In genomic region chr20:24451428-24451827, GRCh38 we compare ENCODE assay signal across 33 cellular contexts. TPM values are rescaled to one million over a fixed set of nuclear protein-coding genes. Genes with fewer than 3 reads are reported as not detected.
"Had no signal": no experiment of that assay in that cellular context is flagged by ENCODE, and none has a peak within 500 bp of the region (broad histone marks: within the 10 kb centered on the region; RNA-seq: fewer than 3 reads in every experiment).

No MANE protein-coding gene starts in this region.

- H3K27ac Mint-ChIP-seq: activated CD8-positive, alpha-beta memory T cell treated with anti-CD3 and anti-CD28 coated beads, Interleukin-2, amount 10 ng/mL, durations not matched to agents 7 days and 5 days; activated CD8-positive, alpha-beta T cell treated with anti-CD3 and anti-CD28 coated beads for 36 hours; activated naive CD4-positive, alpha-beta T cell treated with anti-CD3 and anti-CD28 coated beads, Interleukin-2, amount 10 ng/mL, durations not matched to agents 7 days and 5 days; activated naive CD4-positive, alpha-beta T cell treated with anti-CD3 and anti-CD28 coated beads, Interleukin-2, amount 50 U/mL, for 72 hours; activated naive CD8-positive, alpha-beta T cell treated with anti-CD3 and anti-CD28 coated beads, Interleukin-2, amount 10 ng/mL, durations not matched to agents 7 days and 5 days; activated T-cell treated with anti-CD3 and anti-CD28 coated beads, Interleukin-2, amount 50 U/mL, for 24 hours; activated T-cell treated with anti-CD3 and anti-CD28 coated beads, Interleukin-2, amount 50 U/mL, for 72 hours; effector memory CD8-positive, alpha-beta T cell had no signal

- H3K27me3 Mint-ChIP-seq: activated CD8-positive, alpha-beta T cell treated with anti-CD3 and anti-CD28 coated beads for 36 hours; activated naive CD8-positive, alpha-beta T cell treated with anti-CD3 and anti-CD28 coated beads, Interleukin-2, amount 10 ng/mL, durations not matched to agents 7 days and 5 days; activated T-cell treated with anti-CD3 and anti-CD28 coated beads, Interleukin-2, amount 50 U/mL, for 24 hours had no signal

- H3K27me3 ChIP-seq: ascending aorta had no signal

- DNase-seq: activated CD4-positive, alpha-beta T cell treated with anti-CD3 and anti-CD28 coated beads for 4 hours; activated CD4-positive, alpha-beta T cell treated with anti-CD3 and anti-CD28 coated beads, Interleukin-2, amount 50 U/mL, for 1 hour; activated CD4-positive, alpha-beta T cell treated with anti-CD3 and anti-CD28 coated beads, Interleukin-2, amount 50 U/mL, for 48 hours; activated CD4-positive, CD25-positive, alpha-beta regulatory T cell; activated CD4-positive, CD25-positive, alpha-beta regulatory T cell treated with anti-CD3 and anti-CD28 coated beads, Interleukin-2, amount 50 U/mL, for 72 hours; activated CD8-positive, alpha-beta memory T cell treated with anti-CD3 and anti-CD28 coated beads, Interleukin-2, amount 50 U/mL, for 48 hours; activated CD8-positive, alpha-beta T cell treated with anti-CD3 and anti-CD28 coated beads for 36 hours; activated gamma-delta T cell; activated naive CD4-positive, alpha-beta T cell; activated naive CD4-positive, alpha-beta T cell treated with anti-CD3 and anti-CD28 coated beads, Interleukin-2, amount 10 ng/mL, durations not matched to agents 7 days and 5 days; activated naive CD8-positive, alpha-beta T cell treated with anti-CD3 and anti-CD28 coated beads, Interleukin-2, amount 10 ng/mL, durations not matched to agents 7 days and 5 days; activated T-cell treated with anti-CD3 and anti-CD28 coated beads for 4 hours; activated T-cell treated with anti-CD3 and anti-CD28 coated beads, Interleukin-2, amount 50 U/mL, for 24 hours; activated T-cell treated with anti-CD3 and anti-CD28 coated beads, Interleukin-2, amount 50 U/mL, for 72 hours; cortex of kidney; dermis blood vessel endothelial cell; effector CD4-positive, alpha-beta T cell; effector memory CD8-positive, alpha-beta T cell; erythroblast; foreskin keratinocyte; gastrocnemius medialis; glutamatergic neuron; heart left ventricle; T-helper 2 cell had no signal

- H3K9me3 ChIP-seq: ascending aorta, breast epithelium, esophagus muscularis mucosa, gastrocnemius medialis, heart left ventricle had no signal

- H3K4me1 ChIP-seq: ascending aorta, breast epithelium, esophagus muscularis mucosa, foreskin keratinocyte, gastrocnemius medialis, heart left ventricle had no signal

- H3K4me3 ChIP-seq: ascending aorta, breast epithelium, esophagus muscularis mucosa, gastrocnemius medialis, heart left ventricle had no signal

- H3K27ac ChIP-seq: ascending aorta, breast epithelium, esophagus muscularis mucosa, foreskin keratinocyte, gastrocnemius medialis, heart left ventricle had no signal

- H3K4me3 Mint-ChIP-seq: activated CD8-positive, alpha-beta memory T cell treated with anti-CD3 and anti-CD28 coated beads, Interleukin-2, amount 10 ng/mL, durations not matched to agents 7 days and 5 days; activated CD8-positive, alpha-beta T cell treated with anti-CD3 and anti-CD28 coated beads for 36 hours; activated naive CD4-positive, alpha-beta T cell treated with anti-CD3 and anti-CD28 coated beads, Interleukin-2, amount 10 ng/mL, durations not matched to agents 7 days and 5 days; activated naive CD8-positive, alpha-beta T cell treated with anti-CD3 and anti-CD28 coated beads, Interleukin-2, amount 10 ng/mL, durations not matched to agents 7 days and 5 days; activated T-cell treated with anti-CD3 and anti-CD28 coated beads, Interleukin-2, amount 50 U/mL, for 24 hours; activated T-cell treated with anti-CD3 and anti-CD28 coated beads, Interleukin-2, amount 50 U/mL, for 72 hours; brain; central memory CD8-positive, alpha-beta T cell; effector memory CD8-positive, alpha-beta T cell had no signal

- H3K36me3 Mint-ChIP-seq: activated CD8-positive, alpha-beta memory T cell treated with anti-CD3 and anti-CD28 coated beads, Interleukin-2, amount 10 ng/mL, durations not matched to agents 7 days and 5 days; activated naive CD4-positive, alpha-beta T cell treated with anti-CD3 and anti-CD28 coated beads, Interleukin-2, amount 10 ng/mL, durations not matched to agents 7 days and 5 days; activated naive CD4-positive, alpha-beta T cell treated with anti-CD3 and anti-CD28 coated beads, Interleukin-2, amount 50 U/mL, for 72 hours; activated naive CD8-positive, alpha-beta T cell treated with anti-CD3 and anti-CD28 coated beads, Interleukin-2, amount 10 ng/mL, durations not matched to agents 7 days and 5 days; brain had no signal

- H3K9me3 Mint-ChIP-seq: activated CD8-positive, alpha-beta T cell treated with anti-CD3 and anti-CD28 coated beads for 36 hours; activated naive CD4-positive, alpha-beta T cell treated with anti-CD3 and anti-CD28 coated beads, Interleukin-2, amount 10 ng/mL, durations not matched to agents 7 days and 5 days; activated naive CD4-positive, alpha-beta T cell treated with anti-CD3 and anti-CD28 coated beads, Interleukin-2, amount 50 U/mL, for 72 hours; activated naive CD8-positive, alpha-beta T cell treated with anti-CD3 and anti-CD28 coated beads, Interleukin-2, amount 10 ng/mL, durations not matched to agents 7 days and 5 days; activated T-cell treated with anti-CD3 and anti-CD28 coated beads, Interleukin-2, amount 50 U/mL, for 24 hours; activated T-cell treated with anti-CD3 and anti-CD28 coated beads, Interleukin-2, amount 50 U/mL, for 72 hours; central memory CD8-positive, alpha-beta T cell; effector memory CD8-positive, alpha-beta T cell had no signal

- H3K36me3 ChIP-seq: ascending aorta, breast epithelium, esophagus muscularis mucosa, gastrocnemius medialis, heart left ventricle had no signal

RNA-seq across cellular contexts. Expression of gene SYNDIG1, which starts 18.0 kb away (rescaled TPM):
- total RNA-seq: activated CD8-positive, alpha-beta memory T cell treated with anti-CD3 and anti-CD28 coated beads for 36 hours; activated CD8-positive, alpha-beta memory T cell treated with anti-CD3 and anti-CD28 coated beads, Interleukin-2, amount 10 ng/mL, durations not matched to agents 7 days and 5 days; activated CD8-positive, alpha-beta T cell treated with anti-CD3 and anti-CD28 coated beads for 36 hours; activated naive CD4-positive, alpha-beta T cell treated with anti-CD3 and anti-CD28 coated beads, Interleukin-2, amount 50 U/mL, for 72 hours; activated naive CD8-positive, alpha-beta T cell treated with anti-CD3 and anti-CD28 coated beads, Interleukin-2, amount 10 ng/mL, durations not matched to agents 7 days and 5 days; activated T-cell treated with anti-CD3 and anti-CD28 coated beads, Interleukin-2, amount 50 U/mL, for 72 hours; esophagus muscularis mucosa; foreskin keratinocyte; T-helper 1 cell treated with Interleukin-12 subunit alpha and Interleukin-12 subunit beta and Interleukin-4 antibody, amounts not matched to agents 30 ng/mL and 1 ng/mL, for 36 hours had no signal
- polyA plus RNA-seq: foreskin keratinocyte had no signal
